ENCODE assay signal across 16 cellular contexts in genomic region chr11:75324189-75324588, GRCh38. TPM values are rescaled to one million over a fixed set of nuclear protein-coding genes. Genes with fewer than 3 reads are reported as not detected.
A peak's percentile ranks its signal among the peaks of the same experiment; 100 is the strongest.
DNase-seq lines count a peak whose midpoint lies in the region; ATAC-seq and TF ChIP-seq lines count a peak whose summit lies in the region.
"Had no signal": no experiment of that assay in that cellular context is flagged by ENCODE, and none has a peak within 500 bp of the region (broad histone marks: within the 10 kb centered on the region; RNA-seq: fewer than 3 reads in every experiment).

No MANE protein-coding gene starts in this region.

- H3K36me3 Mint-ChIP-seq in CD4-positive, alpha-beta T cell (ENCODE audit: low read depth), result peaks cover 20% of the 10 kb centered on the region
- peaks cover 4% of the 10 kb centered on the region for H3K36me3 Mint-ChIP-seq in central memory CD8-positive, alpha-beta T cell (ENCODE audit: insufficient read depth)
- H3K36me3 Mint-ChIP-seq in naive thymus-derived CD4-positive, alpha-beta T cell, result peaks cover 0 to 23% (median 0%) of the 10 kb centered on the region in 5 donors
- H3K36me3 Mint-ChIP-seq: stimulated activated naive B cell treated with anti-CD40 and anti-IgM and Interleukin-4, amounts not matched to agents 10 μg/mL and 1 μg/mL and 100 μg/mL, for 72 hours had no signal

- no peaks in the 10 kb centered on the region for H3K79me2 ChIP-seq in PC-3 (ENCODE audit: low read length)
- H3K79me2 ChIP-seq in osteoblast (ENCODE audit: insufficient read depth, low read length), result no peaks in the 10 kb centered on the region

- H3K27me3 Mint-ChIP-seq in CD4-positive, alpha-beta T cell, result no peaks in the 10 kb centered on the region
- no peaks in the 10 kb centered on the region for H3K27me3 Mint-ChIP-seq in central memory CD8-positive, alpha-beta T cell
- H3K27me3 Mint-ChIP-seq in naive thymus-derived CD4-positive, alpha-beta T cell, result no peaks in the 10 kb centered on the region

- H3K4me3 ChIP-seq in naive thymus-derived CD4-positive, alpha-beta T cell (ENCODE audit: low read length), result no peak overlapping the region
- H3K4me3 ChIP-seq in PC-3 (ENCODE audit: low read length), result no peak overlapping the region
- no peak overlapping the region for H3K4me3 ChIP-seq in osteoblast (ENCODE audit: insufficient read depth, low read length)
- H3K4me3 ChIP-seq: adrenal gland, tibial artery had no signal

- H3K4me3 Mint-ChIP-seq in CD4-positive, alpha-beta T cell, result no peak overlapping the region
- H3K4me3 Mint-ChIP-seq in central memory CD8-positive, alpha-beta T cell, result no peak overlapping the region
- peak overlapping the region in 4 of 10 donors; percentile 20 to 64 (median 54) for H3K4me3 Mint-ChIP-seq in naive thymus-derived CD4-positive, alpha-beta T cell
- H3K4me3 Mint-ChIP-seq: stimulated activated naive B cell treated with anti-CD40 and anti-IgM and Interleukin-4, amounts not matched to agents 10 μg/mL and 1 μg/mL and 100 μg/mL, for 72 hours had no signal

- no peak for DNase-seq in CD4-positive, alpha-beta T cell
- DNase-seq in DMS53 treated with DMSO at 0.1 percent for 48 hours (lab: John Stamatoyannopoulos, UW; ENCODE audit: unreplicated experiment), result peak; percentile 71
- no peak for DNase-seq in central memory CD8-positive, alpha-beta T cell (ENCODE audit: low spot score in 2 of 2)
- no peak for DNase-seq in naive thymus-derived CD4-positive, alpha-beta T cell
- DNase-seq in PC-3, result no peak
- no peak for DNase-seq in osteoblast (ENCODE audit: insufficient read length, low spot score, missing footprints)
- no peak for DNase-seq in NCI-H446 (lab: John Stamatoyannopoulos, UW)
- DNase-seq: adrenal gland; effector CD4-positive, alpha-beta T cell; midbrain; stimulated activated naive B cell treated with anti-CD40 and anti-IgM and Interleukin-4, amounts not matched to agents 10 μg/mL and 1 μg/mL and 100 μg/mL, for 72 hours; T-helper 1 cell; tibial artery; WERI-Rb-1 had no signal

- peaks cover 0 to 5% (median 0%) of the 10 kb centered on the region in 3 experiments for H3K36me3 ChIP-seq in naive thymus-derived CD4-positive, alpha-beta T cell (ENCODE audit: control insufficient read depth in 2 of 3, insufficient read depth in 3 of 3, low read length in 3 of 3)
- H3K36me3 ChIP-seq in PC-3 (ENCODE audit: low read depth, low read length) (no peaks in the 10 kb centered on the region), osteoblast (ENCODE audit: insufficient read depth, low read length) (no peaks in the 10 kb centered on the region)
- H3K36me3 ChIP-seq: adrenal gland, tibial artery had no signal

- BruUV-seq in PC-3 (replicated peaks; lab: Mats Ljungman, UMichigan), result no TSS peak

- no peak for TF ChIP-seq CTCF in CD4-positive, alpha-beta T cell (IDR thresholded peaks at IDR 0.05)
- TF ChIP-seq CTCF in PC-3 (conservative IDR thresholded peaks at IDR 0.05; ENCODE audit: low read depth, low read length), result no peak
- no peak for TF ChIP-seq CTCF in osteoblast (IDR thresholded peaks at IDR 0.05; ENCODE audit: extremely low read depth, low read depth, low read length)

- no peak overlapping the region for H3K27ac ChIP-seq in CD4-positive, alpha-beta T cell (ENCODE audit: low read depth, low read length)
- H3K27ac ChIP-seq in naive thymus-derived CD4-positive, alpha-beta T cell (ENCODE audit: low read depth, low read length), result no peak overlapping the region
- H3K27ac ChIP-seq in PC-3 (ENCODE audit: low read length) (no peak overlapping the region), osteoblast (ENCODE audit: low read depth, low read length) (no peak overlapping the region)
- H3K27ac ChIP-seq: adrenal gland, tibial artery, WERI-Rb-1 had no signal

- H3K27ac Mint-ChIP-seq in CD4-positive, alpha-beta T cell, result peak overlapping the region; percentile 71
- peak overlapping the region; percentile 19 for H3K27ac Mint-ChIP-seq in central memory CD8-positive, alpha-beta T cell (ENCODE audit: low read depth)
- H3K27ac Mint-ChIP-seq in naive thymus-derived CD4-positive, alpha-beta T cell, result peak overlapping the region in 8 of 9 donors; percentile 71 to 93 (median 82)
- H3K27ac Mint-ChIP-seq: stimulated activated naive B cell treated with anti-CD40 and anti-IgM and Interleukin-4, amounts not matched to agents 10 μg/mL and 1 μg/mL and 100 μg/mL, for 72 hours had no signal

- no peaks in the 10 kb centered on the region for H3K9me3 Mint-ChIP-seq in CD4-positive, alpha-beta T cell
- no peaks in the 10 kb centered on the region for H3K9me3 Mint-ChIP-seq in central memory CD8-positive, alpha-beta T cell
- no peaks in the 10 kb centered on the region for H3K9me3 Mint-ChIP-seq in naive thymus-derived CD4-positive, alpha-beta T cell
- H3K9me3 Mint-ChIP-seq: stimulated activated naive B cell treated with anti-CD40 and anti-IgM and Interleukin-4, amounts not matched to agents 10 μg/mL and 1 μg/mL and 100 μg/mL, for 72 hours had no signal

- peaks cover 62% of the 10 kb centered on the region for H3K4me1 Mint-ChIP-seq in CD4-positive, alpha-beta T cell (ENCODE audit: low read depth)
- H3K4me1 Mint-ChIP-seq in central memory CD8-positive, alpha-beta T cell, result peaks cover 38% of the 10 kb centered on the region
- H3K4me1 Mint-ChIP-seq in naive thymus-derived CD4-positive, alpha-beta T cell, result peaks cover 38 to 78% (median 67%) of the 10 kb centered on the region in 7 donors

- H4K20me1 ChIP-seq in PC-3 (ENCODE audit: low read length), result no peaks in the 10 kb centered on the region
- no peaks in the 10 kb centered on the region for H4K20me1 ChIP-seq in osteoblast (ENCODE audit: insufficient read depth, low read length)

- H3F3A ChIP-seq in PC-3 (ENCODE audit: low read length, unreplicated experiment), result no peaks in the 10 kb centered on the region

- H2AFZ ChIP-seq in PC-3 (ENCODE audit: low read length), result no peak overlapping the region
- H2AFZ ChIP-seq in osteoblast (ENCODE audit: low read length), result no peak overlapping the region

- peaks cover 10 to 44% of the 10 kb centered on the region in 2 donors for H3K4me1 ChIP-seq in naive thymus-derived CD4-positive, alpha-beta T cell (ENCODE audit: control insufficient read depth in 2 of 2, insufficient read depth in 2 of 2, low read length in 2 of 2)
- H3K4me1 ChIP-seq in PC-3 (ENCODE audit: insufficient read depth, low read length), result peaks cover 35% of the 10 kb centered on the region
- H3K4me1 ChIP-seq in osteoblast (ENCODE audit: insufficient read depth, low read length), result peaks cover 19% of the 10 kb centered on the region

- no peak overlapping the region for H3K9ac ChIP-seq in PC-3 (ENCODE audit: low read length)

- H3K9me2 ChIP-seq in PC-3 (replicated peaks; ENCODE audit: low read length), result no peaks in the 10 kb centered on the region

- no peaks in the 10 kb centered on the region for H3K9me3 ChIP-seq in CD4-positive, alpha-beta T cell (ENCODE audit: control insufficient read depth, low read length)
- H3K9me3 ChIP-seq in naive thymus-derived CD4-positive, alpha-beta T cell (ENCODE audit: control insufficient read depth in 2 of 3, low read length in 3 of 3), result no peaks in the 10 kb centered on the region
- H3K9me3 ChIP-seq in PC-3 (ENCODE audit: low read length), result no peaks in the 10 kb centered on the region
- no peaks in the 10 kb centered on the region for H3K9me3 ChIP-seq in osteoblast (ENCODE audit: low read depth, low read length)
- H3K9me3 ChIP-seq: adrenal gland, tibial artery had no signal

- no peaks in the 10 kb centered on the region for H3K27me3 ChIP-seq in CD4-positive, alpha-beta T cell (ENCODE audit: control insufficient read depth, insufficient read depth, low read length)
- H3K27me3 ChIP-seq in naive thymus-derived CD4-positive, alpha-beta T cell (ENCODE audit: control insufficient read depth in 2 of 2, insufficient read depth in 2 of 2, low read length in 2 of 2), result no peaks in the 10 kb centered on the region
- H3K27me3 ChIP-seq in PC-3 (ENCODE audit: low read length), result no peaks in the 10 kb centered on the region
- no peaks in the 10 kb centered on the region for H3K27me3 ChIP-seq in osteoblast (ENCODE audit: insufficient read depth, low read length)
- H3K27me3 ChIP-seq: adrenal gland, tibial artery had no signal

- intact Hi-C loops in CD4-positive, alpha-beta T cell (cut with DNase I, micrococcal nuclease), result no loop called here
- intact Hi-C loops in naive thymus-derived CD4-positive, alpha-beta T cell (cut with micrococcal nuclease), result no loop called here
- intact Hi-C loops in PC-3 (cut with micrococcal nuclease), result no loop called here

- ATAC-seq in CD4-positive, alpha-beta T cell (ENCODE audit: poor library complexity), result no peak
- no peak for ATAC-seq in central memory CD8-positive, alpha-beta T cell (replicated peaks; ENCODE audit: extremely low read depth, poor library complexity, severe bottlenecking)
- ATAC-seq in naive thymus-derived CD4-positive, alpha-beta T cell, result no peak
- ATAC-seq in PC-3 (no peak), HG03039 (IDR thresholded peaks at IDR 0.05; ENCODE audit: unreplicated experiment) (no peak)
- ATAC-seq: sciatic nerve; stimulated activated naive B cell treated with anti-CD40 and anti-IgM and Interleukin-4, amounts not matched to agents 10 μg/mL and 1 μg/mL and 100 μg/mL, for 72 hours had no signal

- CTCF ChIA-PET in CD4-positive, alpha-beta T cell (lab: Charles Lee), result no interaction called here
- CTCF ChIA-PET in naive thymus-derived CD4-positive, alpha-beta T cell (lab: Charles Lee), result interaction anchor here (0.6 to 1.1 kb wide), 5 partner anchors 17 to 58 kb away, joined by 3 read pairs; no protein-coding TSS in a partner anchor
- CTCF ChIA-PET in PC-3 (lab: Charles Lee), result interaction anchor here (0.7 kb wide), 1 partner anchor 44 kb away, joined by 5 read pairs; no protein-coding TSS in a partner anchor

- POLR2A ChIA-PET in CD4-positive, alpha-beta T cell (lab: Charles Lee), result interaction anchor here (0.7 kb wide), 1 partner anchor 27 kb away, joined by 3 read pairs; the partner anchor contains the start of gene ARRB1
- POLR2A ChIA-PET in naive thymus-derived CD4-positive, alpha-beta T cell (lab: Charles Lee), result interaction anchor here (1.1 to 1.6 kb wide), 4 partner anchors 11 to 49 kb away, joined by 3 to 4 read pairs (median 4); no protein-coding TSS in a partner anchor
- POLR2A ChIA-PET in PC-3 (lab: Charles Lee; ENCODE audit: unreplicated experiment), result no interaction called here

- H3K4me2 ChIP-seq in PC-3 (ENCODE audit: low read length), result no peak overlapping the region
- no peak overlapping the region for H3K4me2 ChIP-seq in osteoblast (ENCODE audit: insufficient read depth, low read length)

RNA-seq across cellular contexts. Expression of gene ARRB1, which starts 27.3 kb away (rescaled TPM):
- 10 to 100 TPM; 26.7 to 27.8 TPM for total RNA-seq in CD4-positive, alpha-beta T cell
- total RNA-seq in naive thymus-derived CD4-positive, alpha-beta T cell, result 100 to 1,000 TPM in 1 of 5 experiments, 10 to 100 TPM in 4; 47.8 to 104 (median 63.9) TPM
- polyA plus RNA-seq in naive thymus-derived CD4-positive, alpha-beta T cell, result 1 to 10 TPM; 7.5 to 9.0 TPM
- total RNA-seq in PC-3 (2014; rRNA removed) (15.7 and 19.1 TPM in 2 replicates), osteoblast (14.5 and 19.4 TPM in 2 replicates)

Comparison
In these comparisons a context has a peak if more than half of its experiments do, and no peak if none do; other contexts are left out.
1. H3K27ac Mint-ChIP-seq: peak in every context shown above with its lines; median percentile 82 in naive thymus-derived CD4-positive, alpha-beta T cell; 71 in CD4-positive, alpha-beta T cell; 19 in central memory CD8-positive, alpha-beta T cell.